ENCODE assay signal across 18 cellular contexts in the genomic region with DNA sequence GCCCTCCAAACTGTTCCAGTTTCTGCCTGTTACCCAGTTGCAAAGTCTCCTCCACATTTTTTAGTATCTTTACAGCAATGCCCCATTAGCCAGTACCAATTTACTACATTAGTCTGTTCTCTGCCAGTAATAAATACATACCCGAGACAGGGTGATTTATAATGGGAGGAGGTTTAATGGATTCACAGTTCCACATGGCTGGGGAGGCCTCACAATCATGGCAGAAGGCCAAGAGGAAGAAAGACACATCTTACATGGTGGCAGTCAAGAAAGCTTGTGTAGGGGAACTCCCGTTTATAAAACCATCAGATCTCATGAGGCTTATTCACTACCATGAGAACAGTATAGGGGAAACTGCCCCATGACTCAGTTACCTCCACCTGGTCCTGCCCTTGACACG.
A peak's percentile ranks its signal among the peaks of the same experiment; 100 is the strongest.
DNase-seq lines count a peak whose midpoint lies in the region; ATAC-seq, FAIRE-seq and TF ChIP-seq lines count a peak whose summit lies in the region.
"Had no signal": no experiment of that assay in that cellular context is flagged by ENCODE, and none has a peak within 500 bp of the region (broad histone marks: within the 10 kb centered on the region; RNA-seq: fewer than 3 reads in every experiment).

No MANE protein-coding gene starts in this region.

- 9% methylated on average over 3 of the region's 3 CpGs for WGBS in HepG2 (ENCODE audit: low lambda C conversion rate)
- 67% methylated on average over 3 of the region's 3 CpGs for WGBS in right lobe of liver (ENCODE audit: insufficient coverage, low coverage, low lambda C conversion rate, missing lambda C conversion rate)
- 41 to 57% methylated on average over 3 of the region's 3 CpGs for WGBS in esophagus squamous epithelium, 2 donors

- H3K27ac ChIP-seq in HepG2 (ENCODE audit: extremely low read length, insufficient read depth, low read length) (no peak overlapping the region), right lobe of liver (no peak overlapping the region), esophagus squamous epithelium (no peak overlapping the region)
- H3K27ac ChIP-seq: BLaER1 treated with 17β-estradiol and CSF1 and Interleukin-3, amounts not matched to agents 10 nM and 100 nM had no signal

- no TSS peak for BruUV-seq in HepG2 (replicated peaks; lab: Mats Ljungman, UMichigan)

- no peaks in the 10 kb centered on the region for H3K4me1 ChIP-seq in HepG2 (ENCODE audit: insufficient read depth, low read length)
- H3K4me1 ChIP-seq in right lobe of liver: no peaks in the 10 kb centered on the region
- no peaks in the 10 kb centered on the region for H3K4me1 ChIP-seq in esophagus squamous epithelium
- H3K4me1 ChIP-seq: BLaER1 treated with 17β-estradiol and CSF1 and Interleukin-3, amounts not matched to agents 10 nM and 100 nM had no signal

- in situ Hi-C loops in HepG2 (cut with HindIII; ENCODE audit: extremely low pct_ligation_motif_present, low pct_unique_long_range_greater_than_20kb): no loop called here

- no peak for TF ChIP-seq RAD21 in HepG2 (CRISPR knock-in tag; IDR thresholded peaks at IDR 0.05)
- no peak for TF ChIP-seq RAD21 in Ishikawa (IDR thresholded peaks at IDR 0.05; ENCODE audit: low read depth)

- H3K27me3 ChIP-seq in HepG2 (ENCODE audit: control insufficient read depth in 1 of 2, insufficient read depth in 2 of 2, low read length in 2 of 2): no peaks in the 10 kb centered on the region
- no peaks in the 10 kb centered on the region for H3K27me3 ChIP-seq in right lobe of liver
- no peaks in the 10 kb centered on the region for H3K27me3 ChIP-seq in esophagus squamous epithelium
- H3K27me3 ChIP-seq: BLaER1 treated with 17β-estradiol and CSF1 and Interleukin-3, amounts not matched to agents 10 nM and 100 nM had no signal

- TF ChIP-seq EP300 in HepG2 (IDR thresholded peaks at IDR 0.05; ENCODE audit: low read depth in 2 of 2, low read length in 2 of 2) (no peak), HepG2 (CRISPR knock-in tag; IDR thresholded peaks at IDR 0.05; ENCODE audit: borderline replicate concordance) (no peak), Ishikawa (IDR thresholded peaks at IDR 0.05; ENCODE audit: borderline replicate concordance) (peak; percentile 54; the same call in 1 of the 2 replicates)

- no peaks in the 10 kb centered on the region for H4K20me1 ChIP-seq in HepG2 (ENCODE audit: insufficient read depth, low read length)
- H4K20me1 ChIP-seq: BLaER1 treated with 17β-estradiol and CSF1 and Interleukin-3, amounts not matched to agents 10 nM and 100 nM had no signal

- no peak overlapping the region for H3K4me2 ChIP-seq in HepG2 (ENCODE audit: low read depth, low read length)
- H3K4me2 ChIP-seq: BLaER1 treated with 17β-estradiol and CSF1 and Interleukin-3, amounts not matched to agents 10 nM and 100 nM had no signal

- H3K4me3 ChIP-seq in HepG2 (replicated peaks in 1 of 3; ENCODE audit: insufficient read depth in 1 of 3, low read depth in 2 of 3, low read length in 3 of 3): no peak overlapping the region
- no peak overlapping the region for H3K4me3 ChIP-seq in right lobe of liver
- H3K4me3 ChIP-seq in esophagus squamous epithelium: no peak overlapping the region
- H3K4me3 ChIP-seq: BLaER1 treated with 17β-estradiol and CSF1 and Interleukin-3, amounts not matched to agents 10 nM and 100 nM; GM12878; K562 had no signal

- no peak for DNase-seq in HepG2 (ENCODE audit: low spot score)
- DNase-seq in right lobe of liver: no peak
- DNase-seq in left kidney (ENCODE audit: low read depth, low spot score): peak; percentile 18
- DNase-seq in esophagus squamous epithelium (lab: John Stamatoyannopoulos, UW): no peak
- DNase-seq in DMS79 treated with DMSO at 0.1 percent for 48 hours (lab: John Stamatoyannopoulos, UW): no peak
- DNase-seq: ACHN; CD8-positive, alpha-beta memory T cell; COR-L47; DND-41; EL; H9 had no signal

- H3K36me3 ChIP-seq in HepG2 (replicated peaks in 1 of 2; ENCODE audit: control insufficient read depth in 1 of 2, insufficient read depth in 2 of 2, low read length in 2 of 2) (no peaks in the 10 kb centered on the region), right lobe of liver (no peaks in the 10 kb centered on the region), esophagus squamous epithelium (no peaks in the 10 kb centered on the region)
- H3K36me3 ChIP-seq: BLaER1 treated with 17β-estradiol and CSF1 and Interleukin-3, amounts not matched to agents 10 nM and 100 nM had no signal

- no peaks in the 10 kb centered on the region for H3K79me2 ChIP-seq in HepG2 (ENCODE audit: insufficient read depth, low read length)

- intact Hi-C loops in HepG2 (cut with micrococcal nuclease; ENCODE audit: unreplicated experiment) (no loop called here), right lobe of liver (cut with DNase I) (no loop called here), esophagus squamous epithelium (cut with DNase I) (no loop called here)

- POLR2A ChIA-PET in HepG2 (lab: Yijun Ruan, JAX): no interaction called here

- TF ChIP-seq POLR2A in HepG2 (IDR thresholded peaks at IDR 0.05; ENCODE audit: insufficient read depth in 1 of 2, low read depth in 2 of 2, low read length in 2 of 2) (no peak), right lobe of liver (IDR thresholded peaks at IDR 0.05) (no peak), esophagus squamous epithelium (IDR thresholded peaks at IDR 0.05) (no peak)

- no peak overlapping the region for H2AFZ ChIP-seq in HepG2 (ENCODE audit: low read length)

- no peaks in the 10 kb centered on the region for H3K9me3 ChIP-seq in HepG2 (ENCODE audit: low read length)
- H3K9me3 ChIP-seq in right lobe of liver: no peaks in the 10 kb centered on the region
- no peaks in the 10 kb centered on the region for H3K9me3 ChIP-seq in esophagus squamous epithelium

- ATAC-seq in HepG2 (no peak), right lobe of liver (no peak)
- ATAC-seq: GM12878, K562 had no signal

- H3K9ac ChIP-seq in HepG2 (ENCODE audit: insufficient read depth, low read depth, low read length): no peak overlapping the region
- H3K9ac ChIP-seq: BLaER1 treated with 17β-estradiol and CSF1 and Interleukin-3, amounts not matched to agents 10 nM and 100 nM had no signal

- FAIRE-seq in HepG2 (lab: Jason Lieb, UNC): no peak
- FAIRE-seq: D721Med, GM12878, GM19239, H1, K562 had no signal

- CTCF ChIA-PET in HepG2 (lab: Yijun Ruan, JAX; ENCODE audit: low intra/inter-chr PET ratio, low total read pairs): no interaction called here

- TF ChIP-seq CTCF in HepG2 (CRISPR knock-in tag; IDR thresholded peaks at IDR 0.05) (no peak), right lobe of liver (IDR thresholded peaks at IDR 0.05) (no peak), esophagus squamous epithelium (IDR thresholded peaks at IDR 0.05) (no peak)

TF ChIP-seq in HepG2, 621 proteins besides CTCF, POLR2A, EP300 and RAD21:
- 0 out of 2 replicates have a peak, but pooled peaks have one; percentile 42 for TF ChIP-seq ZNF430 (CRISPR knock-in tag; IDR thresholded peaks at IDR 0.05)
- TF ChIP-seq, protein P1, sequence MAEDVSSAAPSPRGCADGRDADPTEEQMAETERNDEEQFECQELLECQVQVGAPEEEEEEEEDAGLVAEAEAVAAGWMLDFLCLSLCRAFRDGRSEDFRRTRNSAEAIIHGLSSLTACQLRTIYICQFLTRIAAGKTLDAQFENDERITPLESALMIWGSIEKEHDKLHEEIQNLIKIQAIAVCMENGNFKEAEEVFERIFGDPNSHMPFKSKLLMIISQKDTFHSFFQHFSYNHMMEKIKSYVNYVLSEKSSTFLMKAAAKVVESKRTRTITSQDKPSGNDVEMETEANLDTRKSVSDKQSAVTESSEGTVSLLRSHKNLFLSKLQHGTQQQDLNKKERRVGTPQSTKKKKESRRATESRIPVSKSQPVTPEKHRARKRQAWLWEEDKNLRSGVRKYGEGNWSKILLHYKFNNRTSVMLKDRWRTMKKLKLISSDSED (CRISPR knock-in tag; IDR thresholded peaks at IDR 0.05): no peak

TF ChIP-seq in Ishikawa, 13 proteins besides CTCF, POLR2A, EP300 and RAD21:
- TF ChIP-seq TCF12 (IDR thresholded peaks at IDR 0.05; ENCODE audit: low read depth) (peak; percentile 68; the same call in 1 of the 2 replicates), NFIC (IDR thresholded peaks at IDR 0.05) (peak; percentile 81), TEAD4 (IDR thresholded peaks at IDR 0.05) (peak; percentile 52), FOXM1 (IDR thresholded peaks at IDR 0.05; ENCODE audit: borderline replicate concordance, low read depth) (peak; percentile 26; the same call in 1 of the 2 replicates), EGR1 (IDR thresholded peaks at IDR 0.05) (no peak)
- TF ChIP-seq, protein P2, sequence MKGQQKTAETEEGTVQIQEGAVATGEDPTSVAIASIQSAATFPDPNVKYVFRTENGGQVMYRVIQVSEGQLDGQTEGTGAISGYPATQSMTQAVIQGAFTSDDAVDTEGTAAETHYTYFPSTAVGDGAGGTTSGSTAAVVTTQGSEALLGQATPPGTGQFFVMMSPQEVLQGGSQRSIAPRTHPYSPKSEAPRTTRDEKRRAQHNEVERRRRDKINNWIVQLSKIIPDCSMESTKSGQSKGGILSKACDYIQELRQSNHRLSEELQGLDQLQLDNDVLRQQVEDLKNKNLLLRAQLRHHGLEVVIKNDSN (IDR thresholded peaks at IDR 0.05): no peak
